Comparison of ENCODE assay signal across 8 cellular contexts in genomic region chr7:101813414-101814019, GRCh38. TPM values are rescaled to one million over a fixed set of nuclear protein-coding genes. Genes with fewer than 3 reads are reported as not detected.
DNase-seq lines count a peak whose midpoint lies in the region; ATAC-seq and TF ChIP-seq lines count a peak whose summit lies in the region.

No MANE protein-coding gene starts in this region.

- H3K27me3 ChIP-seq in PC-3 (ENCODE audit: low read length) (no peaks in the 10 kb centered on the region), sigmoid colon (no peaks in the 10 kb centered on the region)

- no peaks in the 10 kb centered on the region for H3K36me3 Mint-ChIP-seq in endothelial cell (ENCODE audit: low read depth, unreplicated experiment)

- H3K4me1 ChIP-seq in PC-3 (ENCODE audit: insufficient read depth, low read length) (peaks cover 26% of the 10 kb centered on the region), sigmoid colon (peaks cover 4 to 28% (median 16%) of the 10 kb centered on the region in 4 donors)

- H3K4me1 Mint-ChIP-seq in endothelial cell (ENCODE audit: unreplicated experiment), result peaks cover 9% of the 10 kb centered on the region

- POLR2A ChIA-PET in PC-3 (lab: Charles Lee; ENCODE audit: unreplicated experiment), result no interaction called here

- no peaks in the 10 kb centered on the region for H3K9me3 Mint-ChIP-seq in endothelial cell (ENCODE audit: unreplicated experiment)

- H3F3A ChIP-seq in PC-3 (ENCODE audit: low read length, unreplicated experiment), result no peaks in the 10 kb centered on the region

- H3K27ac ChIP-seq in PC-3 (ENCODE audit: low read length), result no peak overlapping the region
- H3K27ac ChIP-seq in sigmoid colon, result peak overlapping the region; percentile 79 to 87 (median 85)

- H3K4me3 ChIP-seq in GM12865 (ENCODE audit: low read depth, low read length) (peak overlapping the region; percentile 24; the same call in 1 of the 2 replicates), PC-3 (ENCODE audit: low read length) (peak overlapping the region; percentile 68), sigmoid colon (peak overlapping the region; percentile 62 to 96 (median 79))

- CTCF ChIA-PET in PC-3 (lab: Charles Lee), result interaction anchor here (1.0 to 1.5 kb wide), 2 partner anchors 43 to 270 kb away, joined by 3 to 5 read pairs; no protein-coding TSS in a partner anchor

- DNase-seq in GM12865 (ENCODE audit: low read depth) (no peak), PC-3 (no peak), endothelial cell (ENCODE audit: low spot score) (no peak), sigmoid colon (peak; percentile 22), left lobe of liver (ENCODE audit: low spot score) (no peak), kidney tubule cell (ENCODE audit: low spot score) (no peak), OCI-M1 (lab: John Stamatoyannopoulos, UW) (no peak)

- 19 to 42% methylated on average over 5 of the region's 5 CpGs for WGBS in sigmoid colon, 2 donors

- no peaks in the 10 kb centered on the region for H3K36me3 ChIP-seq in PC-3 (ENCODE audit: low read depth, low read length)
- no peaks in the 10 kb centered on the region for H3K36me3 ChIP-seq in sigmoid colon

- no peak for TF ChIP-seq POLR2A in sigmoid colon (IDR thresholded peaks at IDR 0.05)

- TF ChIP-seq EP300 in sigmoid colon (IDR thresholded peaks at IDR 0.05), result no peak

- peak overlapping the region; percentile 94 for H3K4me2 ChIP-seq in PC-3 (ENCODE audit: low read length)

- H3K27ac Mint-ChIP-seq in endothelial cell (ENCODE audit: unreplicated experiment), result no peak overlapping the region

- no peaks in the 10 kb centered on the region for H3K9me2 ChIP-seq in PC-3 (replicated peaks; ENCODE audit: low read length)

- peaks cover 22% of the 10 kb centered on the region for H3K79me2 ChIP-seq in PC-3 (ENCODE audit: low read length)

- H3K9ac ChIP-seq in PC-3 (ENCODE audit: low read length), result peak overlapping the region; percentile 95

- no TSS peak for BruUV-seq in PC-3 (replicated peaks; lab: Mats Ljungman, UMichigan)

- intact Hi-C loops in PC-3 (cut with micrococcal nuclease), result loop anchor here (1.0 to 2.0 kb wide), 7 partner anchors 43 to 423 kb away; no protein-coding TSS in a partner anchor
- intact Hi-C loops in sigmoid colon (cut with DNase I), result loop anchor here (1.0 to 5.0 kb wide), 5 partner anchors 69 to 423 kb away; no protein-coding TSS in a partner anchor

- ATAC-seq in PC-3 (no peak), left lobe of liver (no peak), HG02571 (IDR thresholded peaks at IDR 0.05; ENCODE audit: unreplicated experiment) (no peak)

- TF ChIP-seq CTCF in GM12865 (IDR thresholded peaks at IDR 0.05; ENCODE audit: insufficient read depth, low read depth, low read length, missing control alignments), result no peak
- no peak for TF ChIP-seq CTCF in PC-3 (conservative IDR thresholded peaks at IDR 0.05; ENCODE audit: low read depth, low read length)
- no peak for TF ChIP-seq CTCF in endothelial cell (IDR thresholded peaks at IDR 0.05; ENCODE audit: unreplicated experiment)
- no peak for TF ChIP-seq CTCF in sigmoid colon (IDR thresholded peaks at IDR 0.05)

- peaks cover 7% of the 10 kb centered on the region for H3K27me3 Mint-ChIP-seq in endothelial cell (ENCODE audit: unreplicated experiment)

- H2AFZ ChIP-seq in PC-3 (ENCODE audit: low read length), result peak overlapping the region; percentile 91

- H3K4me3 Mint-ChIP-seq in endothelial cell (ENCODE audit: unreplicated experiment), result peak overlapping the region; percentile 42

- H3K9me3 ChIP-seq in PC-3 (ENCODE audit: low read length) (no peaks in the 10 kb centered on the region), sigmoid colon (no peaks in the 10 kb centered on the region)

- peaks cover 8% of the 10 kb centered on the region for H4K20me1 ChIP-seq in PC-3 (ENCODE audit: low read length)

RNA-seq across cellular contexts. Expression of gene CUX1, which starts 3.9 kb away (rescaled TPM):
- 39.6 and 44.5 TPM in 2 replicates for total RNA-seq in PC-3 (2014; rRNA removed)
- total RNA-seq in endothelial cell (ENCODE audit: unreplicated experiment), result 43.7 TPM
- total RNA-seq in sigmoid colon, result 100 to 1,000 TPM in 2 of 4 donors, 10 to 100 TPM in 2; 47.4 to 127 (median 79.0) TPM
- polyA plus RNA-seq in sigmoid colon, result 10 to 100 TPM; 46.7 to 49.9 (median 47.2) TPM
- total RNA-seq in left lobe of liver, result 42.0 TPM

Comparison
In these comparisons a context has a peak if more than half of its experiments do, and no peak if none do; other contexts are left out.
1. H3K4me3 ChIP-seq: peak in every context shown above with its lines; median percentile 79 in sigmoid colon; 68 in PC-3; 24 in GM12865.